Comparison of ENCODE assay signal across 8 cellular contexts in the genomic region with DNA sequence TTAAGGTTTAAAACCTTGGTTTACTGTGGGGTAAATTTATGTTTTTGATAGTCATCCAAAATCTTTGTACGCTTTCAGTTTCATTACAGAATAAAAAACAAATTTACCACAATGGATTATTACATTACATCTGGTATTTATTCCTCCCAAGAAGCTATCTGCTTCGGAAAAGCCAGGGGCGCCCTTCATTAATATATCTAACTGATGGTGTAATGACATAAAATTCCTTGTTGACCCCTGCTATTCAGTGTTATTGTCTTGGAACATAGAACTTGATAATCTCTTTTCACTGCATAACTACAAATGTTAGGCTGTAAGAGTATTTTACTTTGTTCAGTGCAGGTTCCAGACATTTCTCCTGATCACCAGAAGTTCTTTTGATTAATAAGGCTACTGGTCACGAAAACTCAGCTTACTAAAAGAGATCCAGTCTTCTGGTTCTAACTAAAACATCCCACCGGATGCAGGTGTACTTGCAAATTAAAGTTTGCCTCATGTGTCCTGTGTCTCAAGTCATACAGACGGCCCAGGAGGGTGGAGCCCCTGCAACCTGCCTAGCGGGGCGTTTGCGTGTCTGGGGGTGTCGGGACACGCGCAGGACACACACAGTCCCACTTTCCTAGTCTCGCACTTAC. TPM values are rescaled to one million over a fixed set of nuclear protein-coding genes. Genes with fewer than 3 reads are reported as not detected.
A peak's percentile ranks its signal among the peaks of the same experiment; 100 is the strongest.
DNase-seq lines count a peak whose midpoint lies in the region; ATAC-seq and TF ChIP-seq lines count a peak whose summit lies in the region.

No MANE protein-coding gene starts in this region.

- WGBS in esophagus squamous epithelium, 2 donors = 4 to 5% methylated on average over 11 to 13 of the region's 13 CpGs
- WGBS in sigmoid colon, 2 donors = 1 to 3% methylated on average over 13 of the region's 13 CpGs

- TF ChIP-seq CTCF in RWPE2 (IDR thresholded peaks at IDR 0.05; ENCODE audit: poor library complexity, severe bottlenecking) (no peak), esophagus squamous epithelium (IDR thresholded peaks at IDR 0.05) (peak in 1 of 6 experiments; percentile 3), sigmoid colon (IDR thresholded peaks at IDR 0.05) (no peak)

- no peaks in the 10 kb centered on the region for H3K27me3 ChIP-seq in RWPE2 (ENCODE audit: insufficient read depth, poor library complexity, severe bottlenecking)
- no peaks in the 10 kb centered on the region for H3K27me3 ChIP-seq in esophagus squamous epithelium
- no peaks in the 10 kb centered on the region for H3K27me3 ChIP-seq in sigmoid colon

- H3K36me3 ChIP-seq in RWPE2 (ENCODE audit: low read depth) (no peaks in the 10 kb centered on the region), esophagus squamous epithelium (no peaks in the 10 kb centered on the region), sigmoid colon (no peaks in the 10 kb centered on the region)

- peak overlapping the region; percentile 79 for H3K4me3 ChIP-seq in RWPE2 (ENCODE audit: severe bottlenecking)
- peak overlapping the region; percentile 82 to 97 (median 92) for H3K4me3 ChIP-seq in esophagus squamous epithelium
- H3K4me3 ChIP-seq in sigmoid colon = peak overlapping the region; percentile 87 to 95 (median 92)

- peaks cover 1% of the 10 kb centered on the region for H3K9me3 ChIP-seq in RWPE2 (ENCODE audit: severe bottlenecking)
- H3K9me3 ChIP-seq in esophagus squamous epithelium = no peaks in the 10 kb centered on the region
- H3K9me3 ChIP-seq in sigmoid colon = no peaks in the 10 kb centered on the region

- TF ChIP-seq POLR2A in GM15510 (IDR thresholded peaks at IDR 0.05; ENCODE audit: borderline replicate concordance, extremely low read depth, insufficient read length) = peak; percentile 46
- TF ChIP-seq POLR2A in esophagus squamous epithelium (IDR thresholded peaks at IDR 0.05) = no peak
- no peak for TF ChIP-seq POLR2A in sigmoid colon (IDR thresholded peaks at IDR 0.05)

- no peak for DNase-seq in RWPE2 (ENCODE audit: low spot score)
- DNase-seq in esophagus squamous epithelium (lab: John Stamatoyannopoulos, UW) = no peak
- no peak for DNase-seq in sigmoid colon
- no peak for DNase-seq in A172 (ENCODE audit: low spot score)
- DNase-seq in activated CD8-positive, alpha-beta memory T cell treated with anti-CD3 and anti-CD28 coated beads for 24 hours = no peak
- no peak for DNase-seq in cerebellar nuclear complex (lab: John Stamatoyannopoulos, UW)

- no peak overlapping the region for H3K27ac ChIP-seq in RWPE2 (ENCODE audit: poor library complexity, severe bottlenecking)
- H3K27ac ChIP-seq in esophagus squamous epithelium = peak overlapping the region; percentile 95 to 97 (median 97)
- H3K27ac ChIP-seq in sigmoid colon = peak overlapping the region; percentile 89 to 99 (median 97)

- no peak for TF ChIP-seq EP300 in sigmoid colon (IDR thresholded peaks at IDR 0.05)

- ATAC-seq in RWPE2 (ENCODE audit: low read depth) = no peak
- no peak for ATAC-seq in activated CD4-positive, CD25-positive, alpha-beta regulatory T cell treated with anti-CD3 and anti-CD28 coated beads, Interleukin-2, amount 50 U/mL, for 24 hours

- intact Hi-C loops in esophagus squamous epithelium (cut with DNase I) (loop anchor here (10.0 kb wide), 1 partner anchor 393 kb away; no protein-coding TSS in a partner anchor), sigmoid colon (cut with DNase I) (loop anchor here (2.0 to 10.0 kb wide), 5 partner anchors 249 to 783 kb away; a partner anchor contains a TSS)

- H3K4me1 ChIP-seq in RWPE2 (ENCODE audit: insufficient read depth, poor library complexity, severe bottlenecking) (peaks cover 14% of the 10 kb centered on the region), esophagus squamous epithelium (peaks cover 7 to 25% (median 13%) of the 10 kb centered on the region in 3 donors), sigmoid colon (peaks cover 0 to 15% (median 7%) of the 10 kb centered on the region in 4 donors)

RNA-seq across cellular contexts. Expression of a gene that starts 0.6 kb away (rescaled TPM):
- total RNA-seq in esophagus squamous epithelium (1 to 10 TPM; 1.5 to 9.9 (median 5.6) TPM), sigmoid colon (10 to 100 TPM in 2 of 4 donors, 1 to 10 TPM in 2; 3.8 to 17.7 (median 10.6) TPM)
- 1 to 10 TPM; 1.4 to 6.1 (median 2.4) TPM for polyA plus RNA-seq in sigmoid colon
- total RNA-seq in A172 (2014; rRNA removed; shearing (Covaris generic)) = 3.0 and 7.2 TPM in 2 replicates
